In the genomic region with DNA sequence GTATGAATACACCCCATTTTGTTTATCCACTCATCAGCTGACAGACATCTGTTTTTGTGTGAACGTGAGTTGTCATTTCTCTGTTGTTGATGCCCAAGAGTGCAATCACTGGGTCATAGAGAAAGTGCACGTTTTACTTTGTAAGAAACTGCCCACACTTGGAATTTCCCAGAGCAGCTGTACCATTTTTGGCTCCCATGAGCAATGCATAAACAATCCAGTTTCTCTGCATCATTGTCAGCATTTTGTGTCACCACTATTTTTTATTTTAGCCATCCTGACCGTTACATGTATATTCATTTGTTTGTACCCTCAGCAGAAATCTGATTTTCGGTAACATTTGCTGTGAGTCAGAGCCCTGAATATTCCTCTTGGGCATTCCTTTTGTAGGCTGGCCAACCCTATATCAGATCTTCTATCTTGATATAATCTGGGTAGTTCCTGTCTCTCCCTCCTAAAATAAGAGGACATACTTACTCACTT, we compare ENCODE assay signal across 24 cellular contexts.
DNase-seq lines count a peak whose midpoint lies in the region; ATAC-seq, FAIRE-seq and TF ChIP-seq lines count a peak whose summit lies in the region.
"Had no signal": no experiment of that assay in that cellular context is flagged by ENCODE, and none has a peak within 500 bp of the region (broad histone marks: within the 10 kb centered on the region; RNA-seq: fewer than 3 reads in every experiment).

No MANE protein-coding gene starts in this region.

- no peak for FAIRE-seq in K562 (lab: Jason Lieb, UNC)

- no peak for DNase-seq in activated CD4-positive, alpha-beta T cell treated with anti-CD3 and anti-CD28 coated beads for 36 hours
- DNase-seq in activated CD4-positive, alpha-beta T cell treated with anti-CD3 and anti-CD28 coated beads, Interleukin-2, amount 50 U/mL, for 1 hour = no peak
- DNase-seq in HS-27A (ENCODE audit: low read depth) (peak; percentile 62), K562 (ENCODE audit: extremely low read depth in 1 of 4, low spot score in 3 of 4) (no peak), osteoblast (ENCODE audit: insufficient read length, low spot score, missing footprints) (no peak), HPDE6-E6E7 (ENCODE audit: extremely low spot score) (no peak)
- no peak for DNase-seq in naive thymus-derived CD8-positive, alpha-beta T cell
- no peak for DNase-seq in activated naive CD4-positive, alpha-beta T cell treated with anti-CD3 and anti-CD28 coated beads, Interleukin-2, amount 50 U/mL, for 72 hours (ENCODE audit: low spot score in 2 of 2)
- DNase-seq: 8988T; activated CD8-positive, alpha-beta memory T cell treated with anti-CD3 and anti-CD28 coated beads, Interleukin-2, amount 10 ng/mL, durations not matched to agents 7 days and 5 days; effector CD4-positive, alpha-beta T cell; KG1; left lung; NCI-H1105; NCI-H2171 treated with DMSO at 0.1 percent for 48 hours; NCI-H774; Peyer's patch; SW 1271; tibial artery; WERI-Rb-1 had no signal

- H3K36me3 Mint-ChIP-seq in activated CD4-positive, alpha-beta T cell treated with anti-CD3 and anti-CD28 coated beads for 36 hours (ENCODE audit: low read depth) = peaks cover 56% of the 10 kb centered on the region
- H3K36me3 Mint-ChIP-seq in naive thymus-derived CD8-positive, alpha-beta T cell = peaks cover 12 to 76% (median 40%) of the 10 kb centered on the region in 3 donors
- peaks cover 26 to 31% of the 10 kb centered on the region in 2 donors for H3K36me3 Mint-ChIP-seq in activated naive CD4-positive, alpha-beta T cell treated with anti-CD3 and anti-CD28 coated beads, Interleukin-2, amount 50 U/mL, for 72 hours

- WGBS in K562 (ENCODE audit: insufficient coverage, low coverage, missing lambda C conversion rate) = 83% methylated on average over 4 of the region's 4 CpGs

- CTCF ChIA-PET in activated CD4-positive, alpha-beta T cell treated with anti-CD3 and anti-CD28 coated beads for 36 hours (lab: Charles Lee) = interaction anchor here (0.6 kb wide), 1 partner anchor 9 kb away, joined by 3 read pairs; no protein-coding TSS in a partner anchor
- CTCF ChIA-PET in K562 (lab: Yijun Ruan, JAX; ENCODE audit: low intra/inter-chr PET ratio) = no interaction called here

- ATAC-seq in activated CD4-positive, alpha-beta T cell treated with anti-CD3 and anti-CD28 coated beads for 36 hours = peak; percentile 74
- no peak for ATAC-seq in K562
- no peak for ATAC-seq in naive thymus-derived CD8-positive, alpha-beta T cell
- ATAC-seq in activated naive CD4-positive, alpha-beta T cell treated with anti-CD3 and anti-CD28 coated beads, Interleukin-2, amount 50 U/mL, for 72 hours = no peak
- ATAC-seq: activated CD8-positive, alpha-beta memory T cell treated with anti-CD3 and anti-CD28 coated beads, Interleukin-2, amount 10 ng/mL, durations not matched to agents 7 days and 5 days; foreskin keratinocyte; left lung had no signal

- H3K36me3 ChIP-seq in K562 (ENCODE audit: control insufficient read depth, insufficient read depth, low read length) (peaks cover 56% of the 10 kb centered on the region; the same call in 2 of the 3 replicates), osteoblast (ENCODE audit: insufficient read depth, low read length) (no peaks in the 10 kb centered on the region)
- H3K36me3 ChIP-seq: WERI-Rb-1 had no signal

- H3K4me3 ChIP-seq in K562 = no peak overlapping the region
- no peak overlapping the region for H3K4me3 ChIP-seq in osteoblast (ENCODE audit: insufficient read depth, low read length)
- H3K4me3 ChIP-seq: left lung, Peyer's patch, skin epidermis, tibial artery had no signal

- H2AFZ ChIP-seq in K562 (ENCODE audit: low read depth, low read length) (no peak overlapping the region), osteoblast (ENCODE audit: low read length) (no peak overlapping the region)

- H3K9me3 ChIP-seq in K562 (replicated peaks; ENCODE audit: control insufficient read depth, insufficient read depth, low read depth, low read length) (no peaks in the 10 kb centered on the region), osteoblast (ENCODE audit: low read depth, low read length) (no peaks in the 10 kb centered on the region)
- H3K9me3 ChIP-seq: left lung, Peyer's patch, tibial artery had no signal

- peak overlapping the region; percentile 59 for H3K27ac Mint-ChIP-seq in activated CD4-positive, alpha-beta T cell treated with anti-CD3 and anti-CD28 coated beads for 36 hours
- H3K27ac Mint-ChIP-seq in naive thymus-derived CD8-positive, alpha-beta T cell = no peak overlapping the region
- peak overlapping the region in 1 of 2 donors; percentile 8 for H3K27ac Mint-ChIP-seq in activated naive CD4-positive, alpha-beta T cell treated with anti-CD3 and anti-CD28 coated beads, Interleukin-2, amount 50 U/mL, for 72 hours
- H3K27ac Mint-ChIP-seq: activated CD8-positive, alpha-beta memory T cell treated with anti-CD3 and anti-CD28 coated beads, Interleukin-2, amount 10 ng/mL, durations not matched to agents 7 days and 5 days; activated naive CD8-positive, alpha-beta T cell had no signal

- H3K27me3 Mint-ChIP-seq in activated CD4-positive, alpha-beta T cell treated with anti-CD3 and anti-CD28 coated beads for 36 hours = no peaks in the 10 kb centered on the region
- no peaks in the 10 kb centered on the region for H3K27me3 Mint-ChIP-seq in naive thymus-derived CD8-positive, alpha-beta T cell
- H3K27me3 Mint-ChIP-seq: activated CD8-positive, alpha-beta memory T cell treated with anti-CD3 and anti-CD28 coated beads, Interleukin-2, amount 10 ng/mL, durations not matched to agents 7 days and 5 days; activated naive CD8-positive, alpha-beta T cell had no signal

- H3K79me2 ChIP-seq in K562 (ENCODE audit: control insufficient read depth, insufficient read depth, low read length) (no peaks in the 10 kb centered on the region), osteoblast (ENCODE audit: insufficient read depth, low read length) (no peaks in the 10 kb centered on the region)

- no peak for TF ChIP-seq RAD21 in K562 (CRISPR knock-in tag; conservative IDR thresholded peaks at IDR 0.05 in 1 of 2, IDR thresholded peaks at IDR 0.05 in 1 of 2)

- peaks cover 7% of the 10 kb centered on the region in 2 experiments; a peak in 4 of 5 replicates for H3K4me1 ChIP-seq in K562 (replicated peaks in 1 of 2; ENCODE audit: control insufficient read depth in 2 of 2, insufficient read depth in 2 of 2, low read length in 2 of 2)
- H3K4me1 ChIP-seq in osteoblast (ENCODE audit: insufficient read depth, low read length) = peaks cover 6% of the 10 kb centered on the region
- H3K4me1 ChIP-seq: left lung, Peyer's patch, tibial artery had no signal

- no peaks in the 10 kb centered on the region for H3K9me1 ChIP-seq in K562 (ENCODE audit: control insufficient read depth, insufficient read depth, low read length)

- intact Hi-C loops in activated CD4-positive, alpha-beta T cell treated with anti-CD3 and anti-CD28 coated beads for 36 hours (cut with DNase I, micrococcal nuclease) = no loop called here
- intact Hi-C loops in K562 (cut with micrococcal nuclease) = no loop called here

- BruUV-seq in K562 (replicated peaks; lab: Mats Ljungman, UMichigan) = no TSS peak

- TF ChIP-seq EP300 in K562 (IDR thresholded peaks at IDR 0.05; ENCODE audit: low read length) = no peak

- POLR2A ChIA-PET in activated CD4-positive, alpha-beta T cell treated with anti-CD3 and anti-CD28 coated beads for 36 hours (lab: Charles Lee) = no interaction called here
- POLR2A ChIA-PET in K562 (lab: Yijun Ruan, JAX) = interaction anchor here (0.6 kb wide), 1 partner anchor 255 kb away, joined by 3 read pairs; no protein-coding TSS in a partner anchor
- POLR2A ChIA-PET in naive thymus-derived CD8-positive, alpha-beta T cell (lab: Charles Lee) = no interaction called here

- H3K4me1 Mint-ChIP-seq in activated CD4-positive, alpha-beta T cell treated with anti-CD3 and anti-CD28 coated beads for 36 hours = peaks cover 5% of the 10 kb centered on the region
- H3K4me1 Mint-ChIP-seq in naive thymus-derived CD8-positive, alpha-beta T cell = peaks cover 0 to 3% (median 0%) of the 10 kb centered on the region in 4 donors
- H3K4me1 Mint-ChIP-seq: activated CD8-positive, alpha-beta memory T cell treated with anti-CD3 and anti-CD28 coated beads, Interleukin-2, amount 10 ng/mL, durations not matched to agents 7 days and 5 days had no signal

- H3K27me3 ChIP-seq in K562 (ENCODE audit: control insufficient read depth in 2 of 2, insufficient read depth in 2 of 2, low read length in 2 of 2) (no peaks in the 10 kb centered on the region), osteoblast (ENCODE audit: insufficient read depth, low read length) (no peaks in the 10 kb centered on the region)
- H3K27me3 ChIP-seq: foreskin keratinocyte, left lung, Peyer's patch, tibial artery had no signal

- no peak for TF ChIP-seq POLR2A in K562 (conservative IDR thresholded peaks at IDR 0.05)

- no peaks in the 10 kb centered on the region; the same call in 1 of the 2 replicates for H4K20me1 ChIP-seq in K562 (replicated peaks; ENCODE audit: control insufficient read depth, insufficient read depth, low read length)
- no peaks in the 10 kb centered on the region for H4K20me1 ChIP-seq in osteoblast (ENCODE audit: insufficient read depth, low read length)

- H3K27ac ChIP-seq in K562 (ENCODE audit: extremely low read depth, low read depth, low read length) (no peak overlapping the region), osteoblast (ENCODE audit: low read depth, low read length) (peak overlapping the region; percentile 40)
- H3K27ac ChIP-seq: foreskin keratinocyte, HL-60, left lung, Peyer's patch, skin epidermis, tibial artery, WERI-Rb-1 had no signal

- no peak for TF ChIP-seq CTCF in K562 (IDR thresholded peaks at IDR 0.05 in 2 of 3, conservative IDR thresholded peaks at IDR 0.05 in 1 of 3; ENCODE audit: insufficient read depth in 2 of 3, low read depth in 1 of 3, low read length in 3 of 3)
- TF ChIP-seq CTCF in osteoblast (IDR thresholded peaks at IDR 0.05; ENCODE audit: extremely low read depth, low read depth, low read length) = no peak

- H3K9me3 Mint-ChIP-seq in activated CD4-positive, alpha-beta T cell treated with anti-CD3 and anti-CD28 coated beads for 36 hours (ENCODE audit: low read depth) = no peaks in the 10 kb centered on the region
- H3K9me3 Mint-ChIP-seq in naive thymus-derived CD8-positive, alpha-beta T cell = no peaks in the 10 kb centered on the region
- no peaks in the 10 kb centered on the region for H3K9me3 Mint-ChIP-seq in activated naive CD4-positive, alpha-beta T cell treated with anti-CD3 and anti-CD28 coated beads, Interleukin-2, amount 50 U/mL, for 72 hours

- no peak overlapping the region for H3K9ac ChIP-seq in K562 (ENCODE audit: insufficient read depth in 1 of 2, low read depth in 2 of 2, low read length in 2 of 2)

- in situ Hi-C loops in K562 (cut with MboI) = no loop called here

- H3K4me2 ChIP-seq in K562 (ENCODE audit: insufficient read depth, low read length) = no peak overlapping the region
- H3K4me2 ChIP-seq in osteoblast (ENCODE audit: insufficient read depth, low read length) = no peak overlapping the region

- no peak overlapping the region for H3K4me3 Mint-ChIP-seq in activated CD4-positive, alpha-beta T cell treated with anti-CD3 and anti-CD28 coated beads for 36 hours
- no peak overlapping the region for H3K4me3 Mint-ChIP-seq in naive thymus-derived CD8-positive, alpha-beta T cell
- H3K4me3 Mint-ChIP-seq: activated CD8-positive, alpha-beta memory T cell treated with anti-CD3 and anti-CD28 coated beads, Interleukin-2, amount 10 ng/mL, durations not matched to agents 7 days and 5 days; activated naive CD8-positive, alpha-beta T cell had no signal

TF ChIP-seq in K562, 482 proteins besides CTCF, POLR2A, EP300 and RAD21 (continues in another document):
- TF ChIP-seq RBM25 (IDR thresholded peaks at IDR 0.05; ENCODE audit: low read depth, low read length, severe bottlenecking) = peak; percentile 42
